Comparison of ENCODE assay signal across 26 cellular contexts in genomic region chr7:70376561-70377031, GRCh38.
DNase-seq lines count a peak whose midpoint lies in the region; ATAC-seq, FAIRE-seq and TF ChIP-seq lines count a peak whose summit lies in the region.
"Had no signal": no experiment of that assay in that cellular context is flagged by ENCODE, and none has a peak within 500 bp of the region (broad histone marks: within the 10 kb centered on the region; RNA-seq: fewer than 3 reads in every experiment).

No MANE protein-coding gene starts in this region.

- intact Hi-C loops in GM12878 (cut with micrococcal nuclease; ENCODE audit: unreplicated experiment): no loop called here

- no peak for TF ChIP-seq CTCF in GM12878 (IDR thresholded peaks at IDR 0.05 in 2 of 3, conservative IDR thresholded peaks at IDR 0.05 in 1 of 3; ENCODE audit: control insufficient read depth in 2 of 3, extremely low read depth in 1 of 3, insufficient read depth in 1 of 3, low read depth in 3 of 3, low read length in 3 of 3)

- 32% methylated on average over 4 of the region's 4 CpGs for WGBS in GM12878 (ENCODE audit: insufficient coverage, insufficient replicate concordance, low lambda C conversion rate, missing lambda C conversion rate)

- FAIRE-seq in GM12878 (lab: Jason Lieb, UNC): no peak
- FAIRE-seq: A204.1, frontal cortex had no signal

- no peak for TF ChIP-seq EP300 in GM12878 (IDR thresholded peaks at IDR 0.05; ENCODE audit: borderline replicate concordance in 1 of 2, control insufficient read depth in 1 of 2, low read depth in 2 of 2, low read length in 2 of 2)

- no peak overlapping the region for H3K9ac ChIP-seq in GM12878 (ENCODE audit: control insufficient read depth, insufficient read depth, low read length)

- CTCF ChIA-PET in GM12878 (lab: Yijun Ruan, JAX): no interaction called here

- BruUV-seq in GM12878 (replicated peaks; lab: Mats Ljungman, UMichigan): no TSS peak

- DNase-seq in NCI-H2107 treated with DMSO at 0.1 percent for 48 hours (lab: John Stamatoyannopoulos, UW; ENCODE audit: unreplicated experiment) (peak; percentile 77), NCI-H2107 (lab: John Stamatoyannopoulos, UW) (no peak), NCI-H460 (ENCODE audit: extremely low read depth, low read depth) (peak; percentile 20), GM12878 (ENCODE audit: low read depth, low spot score) (no peak), retina (peak; percentile 29), foreskin melanocyte (no peak), nucleus accumbens (lab: John Stamatoyannopoulos, UW) (no peak)
- DNase-seq in natural killer cell treated with Interleukin-12 subunit alpha and Interleukin-12 subunit beta and Interleukin-15 and Interleukin-18, amount 100 ng/mL, for 72 hours (ENCODE audit: low spot score): no peak
- DNase-seq: activated CD4-positive, alpha-beta memory T cell treated with anti-CD3 and anti-CD28 coated beads, Interleukin-2, amount 10 ng/mL, durations not matched to agents 7 days and 5 days; activated CD4-positive, CD25-positive, alpha-beta regulatory T cell; activated gamma-delta T cell; activated naive CD8-positive, alpha-beta T cell treated with anti-CD3 and anti-CD28 coated beads, Interleukin-2, amount 50 U/mL, for 24 hours; body of pancreas; effector CD8-positive, alpha-beta T cell; EL; hypothalamus; MV-4-11; NCI-H345; nephron progenitor cell; substantia nigra; T-helper 9 cell had no signal

- H3K27me3 ChIP-seq in GM12878 (replicated peaks in 1 of 2; ENCODE audit: control insufficient read depth in 2 of 2, insufficient read depth in 2 of 2, low read length in 1 of 2): no peaks in the 10 kb centered on the region
- H3K27me3 ChIP-seq: body of pancreas had no signal

- no peak overlapping the region for H3K27ac ChIP-seq in GM12878 (ENCODE audit: control insufficient read depth, insufficient read depth)
- H3K27ac ChIP-seq: body of pancreas, prostate gland had no signal

- SMC1A ChIA-PET in GM12878 (lab: Charles Lee; ENCODE audit: uncharacterized antibody, unreplicated experiment): interaction anchor here (0.7 kb wide), 1 partner anchor 11 kb away, joined by 3 read pairs; no protein-coding TSS in a partner anchor

- no peak overlapping the region for H3K4me3 Mint-ChIP-seq in natural killer cell treated with Interleukin-12 subunit alpha and Interleukin-12 subunit beta and Interleukin-15 and Interleukin-18, amount 100 ng/mL, for 72 hours
- H3K4me3 Mint-ChIP-seq: activated CD4-positive, alpha-beta memory T cell treated with anti-CD3 and anti-CD28 coated beads, Interleukin-2, amount 10 ng/mL, durations not matched to agents 7 days and 5 days; activated naive CD8-positive, alpha-beta T cell treated with anti-CD3 and anti-CD28 coated beads, Interleukin-2, amount 50 U/mL, for 24 hours; nephron progenitor cell had no signal

- peaks cover 0 to under 1% of the 10 kb centered on the region in 2 donors for H3K27me3 Mint-ChIP-seq in natural killer cell treated with Interleukin-12 subunit alpha and Interleukin-12 subunit beta and Interleukin-15 and Interleukin-18, amount 100 ng/mL, for 72 hours
- H3K27me3 Mint-ChIP-seq: activated CD4-positive, alpha-beta memory T cell treated with anti-CD3 and anti-CD28 coated beads, Interleukin-2, amount 10 ng/mL, durations not matched to agents 7 days and 5 days; activated naive CD8-positive, alpha-beta T cell treated with anti-CD3 and anti-CD28 coated beads, Interleukin-2, amount 50 U/mL, for 24 hours had no signal

- no peaks in the 10 kb centered on the region for H4K20me1 ChIP-seq in GM12878 (ENCODE audit: control insufficient read depth, insufficient read depth)

- H2AFZ ChIP-seq in GM12878 (ENCODE audit: control insufficient read depth, low read depth, low read length): no peak overlapping the region

- ATAC-seq in GM12878: no peak
- ATAC-seq in natural killer cell treated with Interleukin-12 subunit alpha and Interleukin-12 subunit beta and Interleukin-15 and Interleukin-18, amount 100 ng/mL, for 72 hours: no peak
- ATAC-seq: activated naive CD8-positive, alpha-beta T cell treated with anti-CD3 and anti-CD28 coated beads, Interleukin-2, amount 50 U/mL, for 24 hours; body of pancreas; HCT116 had no signal

- TF ChIP-seq RAD21 in GM12878 (IDR thresholded peaks at IDR 0.05; ENCODE audit: insufficient read depth, low read depth, low read length): no peak

- RAD21 ChIA-PET in GM12878 (lab: Charles Lee; ENCODE audit: unreplicated experiment): no interaction called here

- no peak overlapping the region for H3K4me2 ChIP-seq in GM12878 (ENCODE audit: control insufficient read depth, insufficient read depth)

- no peak overlapping the region for H3K4me3 ChIP-seq in GM12878
- H3K4me3 ChIP-seq: body of pancreas, prostate gland had no signal

- POLR2A ChIA-PET in GM12878 (lab: Charles Lee): no interaction called here

- no peak for TF ChIP-seq POLR2A in GM12878 (IDR thresholded peaks at IDR 0.05; ENCODE audit: low read depth, low read length)

- H3K79me2 ChIP-seq in GM12878 (ENCODE audit: control insufficient read depth, insufficient read depth, low read length): no peaks in the 10 kb centered on the region

- H3K27ac Mint-ChIP-seq in natural killer cell treated with Interleukin-12 subunit alpha and Interleukin-12 subunit beta and Interleukin-15 and Interleukin-18, amount 100 ng/mL, for 72 hours: no peak overlapping the region
- H3K27ac Mint-ChIP-seq: activated CD4-positive, alpha-beta memory T cell treated with anti-CD3 and anti-CD28 coated beads, Interleukin-2, amount 10 ng/mL, durations not matched to agents 7 days and 5 days; activated naive CD8-positive, alpha-beta T cell treated with anti-CD3 and anti-CD28 coated beads, Interleukin-2, amount 50 U/mL, for 24 hours had no signal

- no peaks in the 10 kb centered on the region for H3K9me3 Mint-ChIP-seq in natural killer cell treated with Interleukin-12 subunit alpha and Interleukin-12 subunit beta and Interleukin-15 and Interleukin-18, amount 100 ng/mL, for 72 hours
- H3K9me3 Mint-ChIP-seq: activated CD4-positive, alpha-beta memory T cell treated with anti-CD3 and anti-CD28 coated beads, Interleukin-2, amount 10 ng/mL, durations not matched to agents 7 days and 5 days; activated naive CD8-positive, alpha-beta T cell treated with anti-CD3 and anti-CD28 coated beads, Interleukin-2, amount 50 U/mL, for 24 hours; nephron progenitor cell had no signal

- no peaks in the 10 kb centered on the region for H3K4me1 Mint-ChIP-seq in natural killer cell treated with Interleukin-12 subunit alpha and Interleukin-12 subunit beta and Interleukin-15 and Interleukin-18, amount 100 ng/mL, for 72 hours (ENCODE audit: low read depth in 2 of 2)
- H3K4me1 Mint-ChIP-seq: activated CD4-positive, alpha-beta memory T cell treated with anti-CD3 and anti-CD28 coated beads, Interleukin-2, amount 10 ng/mL, durations not matched to agents 7 days and 5 days; activated naive CD8-positive, alpha-beta T cell treated with anti-CD3 and anti-CD28 coated beads, Interleukin-2, amount 50 U/mL, for 24 hours had no signal

- H3K36me3 Mint-ChIP-seq in natural killer cell treated with Interleukin-12 subunit alpha and Interleukin-12 subunit beta and Interleukin-15 and Interleukin-18, amount 100 ng/mL, for 72 hours: no peaks in the 10 kb centered on the region

- no peaks in the 10 kb centered on the region for H3K4me1 ChIP-seq in GM12878 (ENCODE audit: control insufficient read depth, insufficient read depth, low read length)
- H3K4me1 ChIP-seq: body of pancreas, Caco-2, prostate gland had no signal

- no peaks in the 10 kb centered on the region for H3K36me3 ChIP-seq in GM12878 (ENCODE audit: control insufficient read depth in 2 of 2, insufficient read depth in 2 of 2, low read length in 1 of 2)
- H3K36me3 ChIP-seq: prostate gland had no signal

- in situ Hi-C loops in GM12878 (cut with MboI): no loop called here

- no peaks in the 10 kb centered on the region for H3K9me3 ChIP-seq in GM12878 (replicated peaks; ENCODE audit: control insufficient read depth, insufficient read depth, low read length)
- H3K9me3 ChIP-seq: body of pancreas, prostate gland had no signal

TF ChIP-seq in GM12878, 131 proteins besides CTCF, POLR2A, EP300 and RAD21:
- TF ChIP-seq PKNOX1 (IDR thresholded peaks at IDR 0.05) (peak; percentile 35; the same call in 1 of the 2 replicates), HDAC6 (IDR thresholded peaks at IDR 0.05; ENCODE audit: unreplicated experiment) (no peak)

Comparison
In these comparisons a context has a peak if more than half of its experiments do, and no peak if none do; other contexts are left out.
1. DNase-seq: peak in NCI-H2107 treated with DMSO at 0.1 percent for 48 hours (single experiment), NCI-H460 (single experiment) and retina (single experiment); none in NCI-H2107 (single experiment), GM12878 (single experiment), foreskin melanocyte (single experiment), natural killer cell treated with Interleukin-12 subunit alpha and Interleukin-12 subunit beta and Interleukin-15 and Interleukin-18, amount 100 ng/mL, for 72 hours (single experiment) and nucleus accumbens (0 of 56).